1 cellular context compared by ENCODE assay signal in the genomic region with DNA sequence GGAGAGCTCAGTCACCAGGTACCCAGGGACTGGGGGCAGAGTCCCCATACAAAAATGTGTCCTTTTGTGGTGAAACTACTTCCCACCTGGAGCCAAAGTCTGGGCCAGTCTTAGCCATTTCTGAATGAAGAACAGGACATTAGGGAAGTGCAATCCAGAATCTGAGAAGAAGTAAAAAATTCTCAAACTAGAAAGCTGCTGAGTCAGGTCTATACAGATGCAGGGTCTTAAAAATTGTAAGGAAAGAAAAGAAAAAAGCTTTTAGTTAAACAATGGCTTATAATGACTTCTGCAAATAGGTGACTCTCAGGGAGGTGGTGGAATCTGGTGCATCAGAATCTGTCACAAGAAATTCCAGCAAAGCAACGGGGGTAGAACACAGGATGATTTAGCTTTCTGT.
TF ChIP-seq lines count a peak whose summit lies in the region.

No MANE protein-coding gene starts in this region.

TF ChIP-seq in GM23338, 12 proteins besides CTCF, POLR2A, EP300 and RAD21 (continued from another document):
- TF ChIP-seq, protein P1, sequence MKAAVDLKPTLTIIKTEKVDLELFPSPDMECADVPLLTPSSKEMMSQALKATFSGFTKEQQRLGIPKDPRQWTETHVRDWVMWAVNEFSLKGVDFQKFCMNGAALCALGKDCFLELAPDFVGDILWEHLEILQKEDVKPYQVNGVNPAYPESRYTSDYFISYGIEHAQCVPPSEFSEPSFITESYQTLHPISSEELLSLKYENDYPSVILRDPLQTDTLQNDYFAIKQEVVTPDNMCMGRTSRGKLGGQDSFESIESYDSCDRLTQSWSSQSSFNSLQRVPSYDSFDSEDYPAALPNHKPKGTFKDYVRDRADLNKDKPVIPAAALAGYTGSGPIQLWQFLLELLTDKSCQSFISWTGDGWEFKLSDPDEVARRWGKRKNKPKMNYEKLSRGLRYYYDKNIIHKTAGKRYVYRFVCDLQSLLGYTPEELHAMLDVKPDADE (IDR thresholded peaks at IDR 0.05), result no peak
- no peak for TF ChIP-seq EZH2 (IDR thresholded peaks at IDR 0.05; ENCODE audit: low read depth, unreplicated experiment)
- TF ChIP-seq, protein P2, sequence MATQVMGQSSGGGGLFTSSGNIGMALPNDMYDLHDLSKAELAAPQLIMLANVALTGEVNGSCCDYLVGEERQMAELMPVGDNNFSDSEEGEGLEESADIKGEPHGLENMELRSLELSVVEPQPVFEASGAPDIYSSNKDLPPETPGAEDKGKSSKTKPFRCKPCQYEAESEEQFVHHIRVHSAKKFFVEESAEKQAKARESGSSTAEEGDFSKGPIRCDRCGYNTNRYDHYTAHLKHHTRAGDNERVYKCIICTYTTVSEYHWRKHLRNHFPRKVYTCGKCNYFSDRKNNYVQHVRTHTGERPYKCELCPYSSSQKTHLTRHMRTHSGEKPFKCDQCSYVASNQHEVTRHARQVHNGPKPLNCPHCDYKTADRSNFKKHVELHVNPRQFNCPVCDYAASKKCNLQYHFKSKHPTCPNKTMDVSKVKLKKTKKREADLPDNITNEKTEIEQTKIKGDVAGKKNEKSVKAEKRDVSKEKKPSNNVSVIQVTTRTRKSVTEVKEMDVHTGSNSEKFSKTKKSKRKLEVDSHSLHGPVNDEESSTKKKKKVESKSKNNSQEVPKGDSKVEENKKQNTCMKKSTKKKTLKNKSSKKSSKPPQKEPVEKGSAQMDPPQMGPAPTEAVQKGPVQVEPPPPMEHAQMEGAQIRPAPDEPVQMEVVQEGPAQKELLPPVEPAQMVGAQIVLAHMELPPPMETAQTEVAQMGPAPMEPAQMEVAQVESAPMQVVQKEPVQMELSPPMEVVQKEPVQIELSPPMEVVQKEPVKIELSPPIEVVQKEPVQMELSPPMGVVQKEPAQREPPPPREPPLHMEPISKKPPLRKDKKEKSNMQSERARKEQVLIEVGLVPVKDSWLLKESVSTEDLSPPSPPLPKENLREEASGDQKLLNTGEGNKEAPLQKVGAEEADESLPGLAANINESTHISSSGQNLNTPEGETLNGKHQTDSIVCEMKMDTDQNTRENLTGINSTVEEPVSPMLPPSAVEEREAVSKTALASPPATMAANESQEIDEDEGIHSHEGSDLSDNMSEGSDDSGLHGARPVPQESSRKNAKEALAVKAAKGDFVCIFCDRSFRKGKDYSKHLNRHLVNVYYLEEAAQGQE (IDR thresholded peaks at IDR 0.05; ENCODE audit: unreplicated experiment), result no peak
- no peak for TF ChIP-seq ZNF114 (CRISPR knock-in tag; IDR thresholded peaks at IDR 0.05)
- TF ChIP-seq JUNB (IDR thresholded peaks at IDR 0.05; ENCODE audit: unreplicated experiment), result no peak
- TF ChIP-seq, protein P3, sequence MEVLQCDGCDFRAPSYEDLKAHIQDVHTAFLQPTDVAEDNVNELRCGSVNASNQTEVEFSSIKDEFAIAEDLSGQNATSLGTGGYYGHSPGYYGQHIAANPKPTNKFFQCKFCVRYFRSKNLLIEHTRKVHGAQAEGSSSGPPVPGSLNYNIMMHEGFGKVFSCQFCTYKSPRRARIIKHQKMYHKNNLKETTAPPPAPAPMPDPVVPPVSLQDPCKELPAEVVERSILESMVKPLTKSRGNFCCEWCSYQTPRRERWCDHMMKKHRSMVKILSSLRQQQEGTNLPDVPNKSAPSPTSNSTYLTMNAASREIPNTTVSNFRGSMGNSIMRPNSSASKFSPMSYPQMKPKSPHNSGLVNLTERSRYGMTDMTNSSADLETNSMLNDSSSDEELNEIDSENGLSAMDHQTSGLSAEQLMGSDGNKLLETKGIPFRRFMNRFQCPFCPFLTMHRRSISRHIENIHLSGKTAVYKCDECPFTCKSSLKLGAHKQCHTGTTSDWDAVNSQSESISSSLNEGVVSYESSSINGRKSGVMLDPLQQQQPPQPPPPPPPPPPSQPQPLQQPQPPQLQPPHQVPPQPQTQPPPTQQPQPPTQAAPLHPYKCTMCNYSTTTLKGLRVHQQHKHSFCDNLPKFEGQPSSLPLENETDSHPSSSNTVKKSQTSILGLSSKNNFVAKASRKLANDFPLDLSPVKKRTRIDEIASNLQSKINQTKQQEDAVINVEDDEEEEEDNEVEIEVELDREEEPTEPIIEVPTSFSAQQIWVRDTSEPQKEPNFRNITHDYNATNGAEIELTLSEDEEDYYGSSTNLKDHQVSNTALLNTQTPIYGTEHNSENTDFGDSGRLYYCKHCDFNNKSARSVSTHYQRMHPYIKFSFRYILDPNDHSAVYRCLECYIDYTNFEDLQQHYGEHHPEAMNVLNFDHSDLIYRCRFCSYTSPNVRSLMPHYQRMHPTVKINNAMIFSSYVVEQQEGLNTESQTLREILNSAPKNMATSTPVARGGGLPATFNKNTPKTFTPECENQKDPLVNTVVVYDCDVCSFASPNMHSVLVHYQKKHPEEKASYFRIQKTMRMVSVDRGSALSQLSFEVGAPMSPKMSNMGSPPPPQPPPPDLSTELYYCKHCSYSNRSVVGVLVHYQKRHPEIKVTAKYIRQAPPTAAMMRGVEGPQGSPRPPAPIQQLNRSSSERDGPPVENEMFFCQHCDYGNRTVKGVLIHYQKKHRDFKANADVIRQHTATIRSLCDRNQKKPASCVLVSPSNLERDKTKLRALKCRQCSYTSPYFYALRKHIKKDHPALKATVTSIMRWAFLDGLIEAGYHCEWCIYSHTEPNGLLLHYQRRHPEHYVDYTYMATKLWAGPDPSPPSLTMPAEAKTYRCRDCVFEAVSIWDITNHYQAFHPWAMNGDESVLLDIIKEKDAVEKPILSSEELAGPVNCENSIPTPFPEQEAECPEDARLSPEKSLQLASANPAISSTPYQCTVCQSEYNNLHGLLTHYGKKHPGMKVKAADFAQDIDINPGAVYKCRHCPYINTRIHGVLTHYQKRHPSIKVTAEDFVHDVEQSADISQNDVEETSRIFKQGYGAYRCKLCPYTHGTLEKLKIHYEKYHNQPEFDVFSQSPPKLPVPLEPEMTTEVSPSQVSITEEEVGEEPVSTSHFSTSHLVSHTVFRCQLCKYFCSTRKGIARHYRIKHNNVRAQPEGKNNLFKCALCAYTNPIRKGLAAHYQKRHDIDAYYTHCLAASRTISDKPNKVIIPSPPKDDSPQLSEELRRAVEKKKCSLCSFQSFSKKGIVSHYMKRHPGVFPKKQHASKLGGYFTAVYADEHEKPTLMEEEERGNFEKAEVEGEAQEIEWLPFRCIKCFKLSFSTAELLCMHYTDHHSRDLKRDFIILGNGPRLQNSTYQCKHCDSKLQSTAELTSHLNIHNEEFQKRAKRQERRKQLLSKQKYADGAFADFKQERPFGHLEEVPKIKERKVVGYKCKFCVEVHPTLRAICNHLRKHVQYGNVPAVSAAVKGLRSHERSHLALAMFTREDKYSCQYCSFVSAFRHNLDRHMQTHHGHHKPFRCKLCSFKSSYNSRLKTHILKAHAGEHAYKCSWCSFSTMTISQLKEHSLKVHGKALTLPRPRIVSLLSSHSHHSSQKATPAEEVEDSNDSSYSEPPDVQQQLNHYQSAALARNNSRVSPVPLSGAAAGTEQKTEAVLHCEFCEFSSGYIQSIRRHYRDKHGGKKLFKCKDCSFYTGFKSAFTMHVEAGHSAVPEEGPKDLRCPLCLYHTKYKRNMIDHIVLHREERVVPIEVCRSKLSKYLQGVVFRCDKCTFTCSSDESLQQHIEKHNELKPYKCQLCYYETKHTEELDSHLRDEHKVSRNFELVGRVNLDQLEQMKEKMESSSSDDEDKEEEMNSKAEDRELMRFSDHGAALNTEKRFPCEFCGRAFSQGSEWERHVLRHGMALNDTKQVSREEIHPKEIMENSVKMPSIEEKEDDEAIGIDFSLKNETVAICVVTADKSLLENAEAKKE (CRISPR knock-in tag; IDR thresholded peaks at IDR 0.05), result no peak
- no peak for TF ChIP-seq CREB1 (CRISPR knock-in tag; IDR thresholded peaks at IDR 0.05; ENCODE audit: low read depth)
- TF ChIP-seq POLR2AphosphoS5 (IDR thresholded peaks at IDR 0.05; ENCODE audit: low read depth), result no peak
